8 cellular contexts compared by ENCODE assay signal in the genomic region with DNA sequence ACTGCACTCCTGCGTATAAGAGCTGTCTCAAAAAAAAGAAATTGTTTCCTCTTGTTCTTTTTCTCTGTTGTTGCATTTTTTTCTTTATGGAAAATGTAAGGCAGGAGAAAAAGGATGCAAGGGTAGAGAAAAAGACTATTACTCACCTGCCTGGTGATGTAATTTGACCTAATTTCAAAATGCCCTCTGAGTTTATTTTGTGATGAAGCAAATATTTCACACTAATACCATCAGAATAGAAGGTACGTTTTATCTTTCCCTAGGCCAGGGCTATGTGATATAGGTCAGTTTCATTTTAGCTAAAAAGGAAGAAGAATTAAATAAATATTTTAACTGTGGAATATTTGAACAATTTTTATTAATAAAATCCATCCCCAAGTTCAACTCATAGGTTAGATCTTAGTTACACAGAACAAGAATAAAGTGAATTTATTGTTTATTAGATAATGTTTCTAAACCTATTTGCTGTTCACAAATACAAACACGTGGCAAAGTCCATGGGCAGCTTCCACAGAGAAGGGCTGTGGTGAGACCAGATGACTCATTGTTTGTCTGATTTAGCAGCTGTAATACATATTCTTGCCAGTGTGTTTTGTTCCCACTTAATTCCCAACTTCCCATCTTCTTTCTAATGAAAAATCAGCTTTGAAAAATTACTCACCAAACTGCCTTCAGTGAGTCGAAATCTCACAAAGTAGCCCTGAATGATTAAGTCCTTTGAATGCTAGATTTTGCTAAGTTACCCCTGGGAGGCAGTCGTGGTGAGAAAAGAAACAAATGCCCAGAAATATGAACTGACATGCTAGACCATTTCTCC. TPM values are rescaled to one million over a fixed set of nuclear protein-coding genes. Genes with fewer than 3 reads are reported as not detected.
A peak's percentile ranks its signal among the peaks of the same experiment; 100 is the strongest.
DNase-seq lines count a peak whose midpoint lies in the region; ATAC-seq, FAIRE-seq and TF ChIP-seq lines count a peak whose summit lies in the region.

No MANE protein-coding gene starts in this region.

- DNase-seq in ELR (ENCODE audit: low read depth), result peak; percentile 92
- peak; percentile 3 for DNase-seq in NCI-H1694 (lab: John Stamatoyannopoulos, UW)
- peak; percentile 86 for DNase-seq in dermis blood vessel endothelial cell
- no peak for DNase-seq in omental fat pad (ENCODE audit: low spot score)
- DNase-seq in GM12892 (ENCODE audit: insufficient read length), result no peak
- DNase-seq in activated naive CD4-positive, alpha-beta T cell treated with anti-CD3 and anti-CD28 coated beads, Interleukin-2, amount 10 ng/mL, durations not matched to agents 7 days and 5 days, result no peak

- no peak for TF ChIP-seq CTCF in omental fat pad (IDR thresholded peaks at IDR 0.05)

- ATAC-seq in omental fat pad (ENCODE audit: low FRiP score), result peak; percentile 90
- ATAC-seq in GM19395 (IDR thresholded peaks at IDR 0.05; ENCODE audit: unreplicated experiment), result no peak
- ATAC-seq in HG03045 (IDR thresholded peaks at IDR 0.05; ENCODE audit: unreplicated experiment), result no peak

- no peak overlapping the region for H3K27ac Mint-ChIP-seq in activated naive CD4-positive, alpha-beta T cell treated with anti-CD3 and anti-CD28 coated beads, Interleukin-2, amount 10 ng/mL, durations not matched to agents 7 days and 5 days

- H3K36me3 Mint-ChIP-seq in activated naive CD4-positive, alpha-beta T cell treated with anti-CD3 and anti-CD28 coated beads, Interleukin-2, amount 10 ng/mL, durations not matched to agents 7 days and 5 days, result no peaks in the 10 kb centered on the region

- H3K4me1 Mint-ChIP-seq in activated naive CD4-positive, alpha-beta T cell treated with anti-CD3 and anti-CD28 coated beads, Interleukin-2, amount 10 ng/mL, durations not matched to agents 7 days and 5 days, result no peaks in the 10 kb centered on the region

- H3K4me3 Mint-ChIP-seq in activated naive CD4-positive, alpha-beta T cell treated with anti-CD3 and anti-CD28 coated beads, Interleukin-2, amount 10 ng/mL, durations not matched to agents 7 days and 5 days, result no peak overlapping the region

- no peak for TF ChIP-seq POLR2A in GM12892 (IDR thresholded peaks at IDR 0.05; ENCODE audit: low read depth, low read length)

- CTCF ChIA-PET in activated naive CD4-positive, alpha-beta T cell treated with anti-CD3 and anti-CD28 coated beads, Interleukin-2, amount 10 ng/mL, durations not matched to agents 7 days and 5 days (lab: Charles Lee), result no interaction called here

- H3K27me3 Mint-ChIP-seq in activated naive CD4-positive, alpha-beta T cell treated with anti-CD3 and anti-CD28 coated beads, Interleukin-2, amount 10 ng/mL, durations not matched to agents 7 days and 5 days, result peaks cover 4% of the 10 kb centered on the region

- no peak for FAIRE-seq in GM12892 (lab: Jason Lieb, UNC)

- H3K9me3 Mint-ChIP-seq in activated naive CD4-positive, alpha-beta T cell treated with anti-CD3 and anti-CD28 coated beads, Interleukin-2, amount 10 ng/mL, durations not matched to agents 7 days and 5 days, result no peaks in the 10 kb centered on the region

RNA-seq across cellular contexts. Expression of a gene that starts 52.8 kb away (rescaled TPM):
- total RNA-seq in dermis blood vessel endothelial cell (5.9 and 6.6 TPM in 2 replicates), omental fat pad (1 to 10 TPM; 2.6 to 9.1 (median 5.4) TPM)
- polyA plus RNA-seq in GM12892 (2012; ENCODE audit: missing spikeins), result 5.0 TPM

Comparison
In these comparisons a context has a peak if more than half of its experiments do, and no peak if none do; other contexts are left out.
1. DNase-seq: peak in ELR (single experiment), NCI-H1694 (single experiment) and dermis blood vessel endothelial cell (single experiment); none in omental fat pad (single experiment), GM12892 (single experiment) and activated naive CD4-positive, alpha-beta T cell treated with anti-CD3 and anti-CD28 coated beads, Interleukin-2, amount 10 ng/mL, durations not matched to agents 7 days and 5 days (single experiment).